ENCODE assay signal across 21 cellular contexts in genomic region chr3:61665121-61665520, GRCh38.
"Had no signal": no experiment of that assay in that cellular context is flagged by ENCODE, and none has a peak within 500 bp of the region (broad histone marks: within the 10 kb centered on the region; RNA-seq: fewer than 3 reads in every experiment).

No MANE protein-coding gene starts in this region.

- H3K27ac Mint-ChIP-seq: memory B cell; naive thymus-derived CD8-positive, alpha-beta T cell; stimulated activated naive CD8-positive, alpha-beta T cell treated with anti-CD3 and anti-CD28 coated beads, Interleukin-15, amount 100 ng/mL, for 72 hours had no signal

- H3K27me3 ChIP-seq: dorsolateral prefrontal cortex, gastrocnemius medialis, neutrophil, right lobe of liver, suprapubic skin, vagina had no signal

- H3K27ac ChIP-seq: dorsolateral prefrontal cortex, gastrocnemius medialis, neutrophil, parathyroid adenoma, right lobe of liver, suprapubic skin, vagina had no signal

- H3K4me3 ChIP-seq: dorsolateral prefrontal cortex, gastrocnemius medialis, lung, right lobe of liver, suprapubic skin, vagina had no signal

- H3K27me3 Mint-ChIP-seq: memory B cell; naive thymus-derived CD8-positive, alpha-beta T cell; progenitor cell of endocrine pancreas; stimulated activated naive CD8-positive, alpha-beta T cell treated with anti-CD3 and anti-CD28 coated beads, Interleukin-15, amount 100 ng/mL, for 72 hours had no signal

- H3K4me1 Mint-ChIP-seq: naive thymus-derived CD8-positive, alpha-beta T cell; stimulated activated naive CD8-positive, alpha-beta T cell treated with anti-CD3 and anti-CD28 coated beads, Interleukin-15, amount 100 ng/mL, for 72 hours had no signal

- ATAC-seq: gastrocnemius medialis; left lobe of liver; naive thymus-derived CD8-positive, alpha-beta T cell; right lobe of liver; stimulated activated naive CD8-positive, alpha-beta T cell treated with anti-CD3 and anti-CD28 coated beads, Interleukin-15, amount 100 ng/mL, for 72 hours had no signal

- DNase-seq: dorsolateral prefrontal cortex; effector CD4-positive, alpha-beta T cell; gastrocnemius medialis; head of caudate nucleus; naive thymus-derived CD8-positive, alpha-beta T cell; right lobe of liver; small intestine; stimulated activated CD4-positive, alpha-beta T cell treated with anti-CD3 and anti-CD28 coated beads, Interleukin-15, amount 100 ng/mL, for 24 hours; stimulated activated CD4-positive, alpha-beta T cell treated with anti-CD3 and anti-CD28 coated beads, Interleukin-2, amount 100 ng/mL, for 48 hours; stimulated activated naive CD4-positive, alpha-beta T cell; stimulated activated naive CD8-positive, alpha-beta T cell treated with anti-CD3 and anti-CD28 coated beads, Interleukin-15, amount 100 ng/mL, for 72 hours; trophoblast cell had no signal

- H3K4me3 Mint-ChIP-seq: memory B cell; naive thymus-derived CD8-positive, alpha-beta T cell; neural crest cell; stimulated activated naive CD8-positive, alpha-beta T cell treated with anti-CD3 and anti-CD28 coated beads, Interleukin-15, amount 100 ng/mL, for 72 hours had no signal

- H3K9me3 Mint-ChIP-seq: memory B cell; stimulated activated naive CD8-positive, alpha-beta T cell treated with anti-CD3 and anti-CD28 coated beads, Interleukin-15, amount 100 ng/mL, for 72 hours had no signal

- H2AFZ ChIP-seq: parathyroid adenoma had no signal

- H3K36me3 ChIP-seq: gastrocnemius medialis, neutrophil, right lobe of liver, suprapubic skin, vagina had no signal
